Comparison of ENCODE assay signal across 23 cellular contexts in the genomic region with DNA sequence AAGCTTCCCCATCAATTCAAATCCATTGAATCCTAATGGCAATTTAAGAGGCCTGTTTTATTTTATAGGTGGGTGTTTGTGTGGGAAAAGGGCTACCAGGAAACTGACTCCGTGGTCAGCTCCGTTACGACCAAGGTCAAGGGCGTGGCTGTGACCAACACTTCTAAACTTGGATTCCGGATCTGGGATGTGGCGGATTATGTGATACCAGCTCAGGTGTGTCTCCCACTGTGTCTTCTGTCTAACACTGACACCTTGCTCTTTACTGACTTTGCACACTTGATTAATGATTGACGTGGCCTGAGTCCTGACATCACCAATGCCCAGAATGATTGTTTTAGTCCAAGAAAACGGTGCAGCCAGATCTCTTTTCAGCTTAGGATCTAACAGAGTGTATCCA. TPM values are rescaled to one million over a fixed set of nuclear protein-coding genes. Genes with fewer than 3 reads are reported as not detected.
DNase-seq lines count a peak whose midpoint lies in the region; ATAC-seq, FAIRE-seq and TF ChIP-seq lines count a peak whose summit lies in the region.
"Had no signal": no experiment of that assay in that cellular context is flagged by ENCODE, and none has a peak within 500 bp of the region (broad histone marks: within the 10 kb centered on the region; RNA-seq: fewer than 3 reads in every experiment).

No MANE protein-coding gene starts in this region.

- no peak for FAIRE-seq in urothelium cell line (lab: Jason Lieb, UNC)
- FAIRE-seq: GM18507 had no signal

- peak overlapping the region in 5 of 7 donors; percentile 4 to 76 (median 13) for H3K27ac Mint-ChIP-seq in CD14-positive monocyte
- H3K27ac Mint-ChIP-seq in central memory CD8-positive, alpha-beta T cell (ENCODE audit: low read depth) = peak overlapping the region; percentile 44
- H3K27ac Mint-ChIP-seq: stimulated activated naive CD8-positive, alpha-beta T cell treated with anti-CD3 and anti-CD28 coated beads, Interleukin-15, Interleukin-2, amounts not matched to agents 100 ng/mL and 50 ng/mL, for 24 hours had no signal

- no peaks in the 10 kb centered on the region for H3K9me3 Mint-ChIP-seq in CD14-positive monocyte
- no peaks in the 10 kb centered on the region for H3K9me3 Mint-ChIP-seq in central memory CD8-positive, alpha-beta T cell
- H3K9me3 Mint-ChIP-seq: stimulated activated naive CD8-positive, alpha-beta T cell treated with anti-CD3 and anti-CD28 coated beads, Interleukin-15, Interleukin-2, amounts not matched to agents 100 ng/mL and 50 ng/mL, for 24 hours had no signal

- intact Hi-C loops in CD14-positive monocyte (cut with micrococcal nuclease) = loop anchor here in 1 of 2 donors (5.0 kb wide), 1 partner anchor 40 kb away; no protein-coding TSS in a partner anchor
- intact Hi-C loops in HCT116 (cut with micrococcal nuclease) = loop anchor here (5.0 kb wide), 1 partner anchor 85 kb away; a partner anchor contains a TSS
- intact Hi-C loops in left lung (cut with DNase I) = no loop called here

- CTCF ChIA-PET in HCT116 (lab: Charles Lee) = no interaction called here

- peaks cover 44% of the 10 kb centered on the region for H3K4me1 Mint-ChIP-seq in CD14-positive monocyte
- peaks cover 21% of the 10 kb centered on the region for H3K4me1 Mint-ChIP-seq in central memory CD8-positive, alpha-beta T cell

- no peak overlapping the region for H2AFZ ChIP-seq in HCT116 (ENCODE audit: low read depth, low read length, poor library complexity, severe bottlenecking)

- peak overlapping the region; percentile 68 for H3K4me2 ChIP-seq in HCT116 (ENCODE audit: low read length)
- H3K4me2 ChIP-seq: smooth muscle cell had no signal

- H3K9ac ChIP-seq in HCT116 (ENCODE audit: low read length) = no peak overlapping the region
- H3K9ac ChIP-seq in mucosa of rectum (ENCODE audit: low read depth in 1 of 2, low read length in 2 of 2) = peak overlapping the region; percentile 38 to 58

- no peak for TF ChIP-seq POLR2A in HCT116 (IDR thresholded peaks at IDR 0.05; ENCODE audit: borderline replicate concordance, extremely low read depth, insufficient read depth, insufficient read length)

- H3K79me2 ChIP-seq in HCT116 (ENCODE audit: insufficient read depth, low read length) = peaks cover 5% of the 10 kb centered on the region; the same call in 1 of the 2 replicates

- no peak overlapping the region for H3K4me3 ChIP-seq in HCT116 (replicated peaks in 1 of 2; ENCODE audit: low read depth in 1 of 2, low read length in 2 of 2)
- H3K4me3 ChIP-seq in mucosa of rectum (ENCODE audit: low read length in 2 of 2) = peak overlapping the region in 1 of 2 donors; percentile 5
- no peak overlapping the region for H3K4me3 ChIP-seq in left lung
- H3K4me3 ChIP-seq: dorsolateral prefrontal cortex, smooth muscle cell had no signal

- no peak for ATAC-seq in HCT116
- no peak for ATAC-seq in central memory CD8-positive, alpha-beta T cell (replicated peaks; ENCODE audit: extremely low read depth, poor library complexity, severe bottlenecking)
- no peak for ATAC-seq in HG02870 (IDR thresholded peaks at IDR 0.05; ENCODE audit: unreplicated experiment)
- ATAC-seq in HG03342 (IDR thresholded peaks at IDR 0.05; ENCODE audit: unreplicated experiment) = no peak
- ATAC-seq in left lung = no peak

- no peaks in the 10 kb centered on the region for H3K9me2 ChIP-seq in HCT116 (ENCODE audit: insufficient read depth)

- TF ChIP-seq RAD21 in HCT116 (IDR thresholded peaks at IDR 0.05; ENCODE audit: low read depth) = no peak

- RAD21 ChIA-PET in HCT116 (lab: Charles Lee; ENCODE audit: low non-redundant PET in 1 of 2, low total read pairs in 2 of 2, uncharacterized antibody in 2 of 2, unreplicated experiment in 2 of 2) = no interaction called here

- H4K20me1 ChIP-seq in HCT116 (ENCODE audit: insufficient read depth) = no peaks in the 10 kb centered on the region

- DNase-seq in CD14-positive monocyte (ENCODE audit: low spot score) (no peak), HCT116 (ENCODE audit: low read depth, low spot score) (no peak), left lung (no peak), urothelium cell line (ENCODE audit: low spot score) (no peak)
- no peak for DNase-seq in central memory CD8-positive, alpha-beta T cell (ENCODE audit: low spot score in 2 of 2)
- DNase-seq: activated CD4-positive, alpha-beta T cell treated with anti-CD3 and anti-CD28 coated beads for 1 hour; activated CD8-positive, alpha-beta memory T cell treated with anti-CD3 and anti-CD28 coated beads, Interleukin-2, amount 50 U/mL, for 4 hours; activated gamma-delta T cell; AML-193; foreskin fibroblast; midbrain; NCI-H1436 treated with DMSO at 0.1 percent for 48 hours; NCI-H2171; NCI-H524 treated with DMSO at 0.1 percent for 48 hours; stimulated activated CD4-positive, alpha-beta T cell treated with anti-CD3 and anti-CD28 coated beads, Interleukin-4, amount 100 ng/mL, for 24 hours; trophoblast cell had no signal

- peaks cover 23 to 43% of the 10 kb centered on the region in 2 experiments for H3K4me1 ChIP-seq in HCT116 (ENCODE audit: control insufficient read depth in 1 of 2, insufficient read depth in 2 of 2, low read length in 2 of 2)
- H3K4me1 ChIP-seq in mucosa of rectum (ENCODE audit: control insufficient read depth in 2 of 2, insufficient read depth in 2 of 2, low read length in 2 of 2) = peaks cover 24 to 57% of the 10 kb centered on the region in 2 donors
- peaks cover 6 to 42% of the 10 kb centered on the region in 2 donors for H3K4me1 ChIP-seq in left lung

- H3K27me3 ChIP-seq in HCT116 (ENCODE audit: insufficient read depth, low read length) = no peaks in the 10 kb centered on the region
- no peaks in the 10 kb centered on the region for H3K27me3 ChIP-seq in mucosa of rectum (ENCODE audit: control insufficient read depth in 2 of 2, insufficient read depth in 2 of 2, low read length in 2 of 2)
- H3K27me3 ChIP-seq in left lung = no peaks in the 10 kb centered on the region
- H3K27me3 ChIP-seq: dorsolateral prefrontal cortex had no signal

- H3K9me3 ChIP-seq in HCT116 (ENCODE audit: control insufficient read depth in 1 of 2, insufficient read depth in 1 of 2, low read depth in 1 of 2, low read length in 2 of 2) (no peaks in the 10 kb centered on the region), mucosa of rectum (ENCODE audit: control insufficient read depth in 2 of 2, low read length in 2 of 2) (no peaks in the 10 kb centered on the region), left lung (no peaks in the 10 kb centered on the region)

- peaks cover 0 to 3% (median 0%) of the 10 kb centered on the region in 3 donors for H3K27me3 Mint-ChIP-seq in CD14-positive monocyte (ENCODE audit: low read depth in 3 of 3)
- no peaks in the 10 kb centered on the region for H3K27me3 Mint-ChIP-seq in central memory CD8-positive, alpha-beta T cell
- H3K27me3 Mint-ChIP-seq: stimulated activated naive CD8-positive, alpha-beta T cell treated with anti-CD3 and anti-CD28 coated beads, Interleukin-15, Interleukin-2, amounts not matched to agents 100 ng/mL and 50 ng/mL, for 24 hours had no signal

- H3K36me3 ChIP-seq in HCT116 (ENCODE audit: control insufficient read depth in 1 of 2, insufficient read depth in 2 of 2, low read length in 2 of 2) (no peaks in the 10 kb centered on the region), mucosa of rectum (ENCODE audit: control insufficient read depth in 2 of 2, insufficient read depth in 2 of 2, low read length in 2 of 2) (peaks cover 3 to 19% of the 10 kb centered on the region in 2 donors), left lung (peaks cover 0 to 53% of the 10 kb centered on the region in 2 donors)

- no peak for TF ChIP-seq CTCF in CD14-positive monocyte (IDR thresholded peaks at IDR 0.05)
- TF ChIP-seq CTCF in HCT116 (IDR thresholded peaks at IDR 0.05 in 2 of 3, conservative IDR thresholded peaks at IDR 0.05 in 1 of 3; ENCODE audit: borderline replicate concordance in 1 of 3, insufficient read depth in 1 of 3, low read depth in 2 of 3, low read length in 2 of 3) = no peak
- TF ChIP-seq CTCF in left lung (IDR thresholded peaks at IDR 0.05) = no peak

- H3K27ac ChIP-seq in HCT116 (ENCODE audit: low read depth, low read length) (no peak overlapping the region), mucosa of rectum (ENCODE audit: low read depth in 2 of 2, low read length in 2 of 2) (peak overlapping the region; percentile 88 to 90), left lung (no peak overlapping the region)

- no TSS peak for BruUV-seq in HCT116 (replicated peaks; lab: Mats Ljungman, UMichigan)

- no peak overlapping the region for H3K4me3 Mint-ChIP-seq in CD14-positive monocyte
- H3K4me3 Mint-ChIP-seq in central memory CD8-positive, alpha-beta T cell = no peak overlapping the region
- H3K4me3 Mint-ChIP-seq: stimulated activated naive CD8-positive, alpha-beta T cell treated with anti-CD3 and anti-CD28 coated beads, Interleukin-15, Interleukin-2, amounts not matched to agents 100 ng/mL and 50 ng/mL, for 24 hours had no signal

- H3K36me3 Mint-ChIP-seq in CD14-positive monocyte = peaks cover 53 to 69% of the 10 kb centered on the region in 2 donors
- H3K36me3 Mint-ChIP-seq in central memory CD8-positive, alpha-beta T cell (ENCODE audit: insufficient read depth) = peaks cover 13% of the 10 kb centered on the region

- POLR2A ChIA-PET in HCT116 (lab: Charles Lee) = no interaction called here

TF ChIP-seq in HCT116, 20 proteins besides CTCF, POLR2A, EP300 and RAD21 (continues in another document):
- TF ChIP-seq SIN3A (IDR thresholded peaks at IDR 0.05; ENCODE audit: low read depth) = no peak
- no peak for TF ChIP-seq SRF (IDR thresholded peaks at IDR 0.05; ENCODE audit: low read depth)
- no peak for TF ChIP-seq EZH2 (IDR thresholded peaks at IDR 0.05)
- no peak for TF ChIP-seq EGR1 (IDR thresholded peaks at IDR 0.05; ENCODE audit: low read depth)
- TF ChIP-seq TCF7L2 (IDR thresholded peaks at IDR 0.05; ENCODE audit: borderline replicate concordance, extremely low read depth, insufficient read depth, insufficient read length) = no peak
- TF ChIP-seq, protein P1, sequence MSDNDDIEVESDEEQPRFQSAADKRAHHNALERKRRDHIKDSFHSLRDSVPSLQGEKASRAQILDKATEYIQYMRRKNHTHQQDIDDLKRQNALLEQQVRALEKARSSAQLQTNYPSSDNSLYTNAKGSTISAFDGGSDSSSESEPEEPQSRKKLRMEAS (IDR thresholded peaks at IDR 0.05) = no peak
- no peak for TF ChIP-seq EZH2phosphoT487 (IDR thresholded peaks at IDR 0.05; ENCODE audit: borderline replicate concordance)
- no peak for TF ChIP-seq YY1 (IDR thresholded peaks at IDR 0.05; ENCODE audit: extremely low read depth, insufficient replicate concordance, low read depth, low read length)
- TF ChIP-seq ELF1 (IDR thresholded peaks at IDR 0.05; ENCODE audit: borderline replicate concordance, low read depth) = no peak
- TF ChIP-seq JUND (IDR thresholded peaks at IDR 0.05) = no peak
- no peak for TF ChIP-seq POLR2AphosphoS5 (IDR thresholded peaks at IDR 0.05; ENCODE audit: low read depth, low read length)
- TF ChIP-seq ZNF274 (IDR thresholded peaks at IDR 0.05; ENCODE audit: low read depth, low read length) = no peak

RNA-seq across cellular contexts. Expression of a gene that starts 7.1 kb away (rescaled TPM):
- polyA plus RNA-seq in CD14-positive monocyte = 10 to 100 TPM; 61.8 to 74.7 TPM
- total RNA-seq in HCT116 (2021; ENCODE audit: unreplicated experiment) = 17.1 TPM
- 42.2 and 54.7 TPM in 2 replicates for polyA plus RNA-seq in HCT116 (2012)
- total RNA-seq in left lung = 10 to 100 TPM; 57.1 to 75.1 TPM

Comparison
In these comparisons a context has a peak if more than half of its experiments do, and no peak if none do; other contexts are left out.
1. H3K27ac ChIP-seq: peak in mucosa of rectum (2 of 2); none in HCT116 (single experiment) and left lung (0 of 2).